ENCODE assay signal across 16 cellular contexts in genomic region chr1:186854102-186854501, GRCh38. TPM values are rescaled to one million over a fixed set of nuclear protein-coding genes. Genes with fewer than 3 reads are reported as not detected.
DNase-seq lines count a peak whose midpoint lies in the region; ATAC-seq, FAIRE-seq and TF ChIP-seq lines count a peak whose summit lies in the region.
"Had no signal": no experiment of that assay in that cellular context is flagged by ENCODE, and none has a peak within 500 bp of the region (broad histone marks: within the 10 kb centered on the region; RNA-seq: fewer than 3 reads in every experiment).

No MANE protein-coding gene starts in this region.

- ATAC-seq in left lung: no peak
- ATAC-seq in HG03159 (IDR thresholded peaks at IDR 0.05; ENCODE audit: unreplicated experiment): no peak
- ATAC-seq: CD8-positive, alpha-beta T cell; GM12878; K562 had no signal

- H3K4me1 ChIP-seq in HEK293 (ENCODE audit: control insufficient read depth, insufficient read depth, low read length): no peaks in the 10 kb centered on the region
- peaks cover 0 to 12% of the 10 kb centered on the region in 2 donors for H3K4me1 ChIP-seq in left lung

- H3K4me3 ChIP-seq in HEK293 (ENCODE audit: low read depth, low read length) (no peak overlapping the region), left lung (no peak overlapping the region)
- H3K4me3 ChIP-seq: GM12878, K562 had no signal

- H3K9me3 ChIP-seq in HEK293 (ENCODE audit: control insufficient read depth, insufficient read depth, low read depth, low read length): no peaks in the 10 kb centered on the region
- no peaks in the 10 kb centered on the region for H3K9me3 ChIP-seq in left lung

- DNase-seq in D721Med (ENCODE audit: insufficient read length, low spot score) (no peak), dermis blood vessel endothelial cell (peak; percentile 54), pulmonary artery endothelial cell (ENCODE audit: low read depth, low spot score) (peak; percentile 24), left lung (no peak), hippocampal formation (lab: John Stamatoyannopoulos, UW) (no peak)
- DNase-seq: CD8-positive, alpha-beta T cell; COR-L47; DMS79; GOT3; H9; HFFc6 had no signal

- intact Hi-C loops in left lung (cut with DNase I): no loop called here

- POLR2A ChIA-PET in HEK293 (lab: Yijun Ruan, JAX): no interaction called here

- H3K36me3 ChIP-seq in HEK293 (ENCODE audit: control insufficient read depth in 2 of 2, insufficient read depth in 1 of 2, low read length in 2 of 2): no peaks in the 10 kb centered on the region
- H3K36me3 ChIP-seq in left lung: no peaks in the 10 kb centered on the region

- no peaks in the 10 kb centered on the region for H3K27me3 ChIP-seq in left lung

- CTCF ChIA-PET in HEK293 (lab: Yijun Ruan, JAX): no interaction called here

- peak; percentile 67 for FAIRE-seq in D721Med (lab: Jason Lieb, UNC)
- FAIRE-seq: GM12878, K562 had no signal

- H3K27ac ChIP-seq in HEK293 (ENCODE audit: extremely low read depth, low read depth, low read length) (no peak overlapping the region), left lung (no peak overlapping the region)

- no peak for TF ChIP-seq CTCF in D721Med (IDR thresholded peaks at IDR 0.05; ENCODE audit: insufficient read depth, missing control alignments)
- no peak for TF ChIP-seq CTCF in HEK293 (tag by site-specific recombination; IDR thresholded peaks at IDR 0.05)
- no peak for TF ChIP-seq CTCF in left lung (IDR thresholded peaks at IDR 0.05)

TF ChIP-seq in HEK293, 187 proteins besides CTCF, POLR2A, EP300 and RAD21:
- TF ChIP-seq ZNF629 (tag by site-specific recombination; IDR thresholded peaks at IDR 0.05) (no peak), TCF7L2 (IDR thresholded peaks at IDR 0.05; ENCODE audit: borderline replicate concordance, low read depth, low read length) (0 out of 2 replicates have a peak, but pooled peaks have one; percentile 62)
- TF ChIP-seq, protein P1, sequence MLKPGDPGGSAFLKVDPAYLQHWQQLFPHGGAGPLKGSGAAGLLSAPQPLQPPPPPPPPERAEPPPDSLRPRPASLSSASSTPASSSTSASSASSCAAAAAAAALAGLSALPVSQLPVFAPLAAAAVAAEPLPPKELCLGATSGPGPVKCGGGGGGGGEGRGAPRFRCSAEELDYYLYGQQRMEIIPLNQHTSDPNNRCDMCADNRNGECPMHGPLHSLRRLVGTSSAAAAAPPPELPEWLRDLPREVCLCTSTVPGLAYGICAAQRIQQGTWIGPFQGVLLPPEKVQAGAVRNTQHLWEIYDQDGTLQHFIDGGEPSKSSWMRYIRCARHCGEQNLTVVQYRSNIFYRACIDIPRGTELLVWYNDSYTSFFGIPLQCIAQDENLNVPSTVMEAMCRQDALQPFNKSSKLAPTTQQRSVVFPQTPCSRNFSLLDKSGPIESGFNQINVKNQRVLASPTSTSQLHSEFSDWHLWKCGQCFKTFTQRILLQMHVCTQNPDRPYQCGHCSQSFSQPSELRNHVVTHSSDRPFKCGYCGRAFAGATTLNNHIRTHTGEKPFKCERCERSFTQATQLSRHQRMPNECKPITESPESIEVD (tag by site-specific recombination; IDR thresholded peaks at IDR 0.05): 0 out of 2 replicates have a peak, but pooled peaks have one; percentile 38

RNA-seq across cellular contexts. Expression of gene PLA2G4A, which starts 25.4 kb away (rescaled TPM):
- 16.8 and 25.9 TPM in 2 replicates for total RNA-seq in dermis blood vessel endothelial cell
- total RNA-seq in pulmonary artery endothelial cell: 18.6 and 18.9 TPM in 2 replicates
- total RNA-seq in left lung: 10 to 100 TPM; 10.5 to 11.7 TPM
- total RNA-seq: CD8-positive, alpha-beta T cell; G401 had no signal

Comparison
In these comparisons a context has a peak if more than half of its experiments do, and no peak if none do; other contexts are left out.
1. DNase-seq: peak in dermis blood vessel endothelial cell (single experiment) and pulmonary artery endothelial cell (single experiment); none in D721Med (single experiment), left lung (0 of 2) and hippocampal formation (0 of 2).